ENCODE assay signal across 8 cellular contexts in the genomic region with DNA sequence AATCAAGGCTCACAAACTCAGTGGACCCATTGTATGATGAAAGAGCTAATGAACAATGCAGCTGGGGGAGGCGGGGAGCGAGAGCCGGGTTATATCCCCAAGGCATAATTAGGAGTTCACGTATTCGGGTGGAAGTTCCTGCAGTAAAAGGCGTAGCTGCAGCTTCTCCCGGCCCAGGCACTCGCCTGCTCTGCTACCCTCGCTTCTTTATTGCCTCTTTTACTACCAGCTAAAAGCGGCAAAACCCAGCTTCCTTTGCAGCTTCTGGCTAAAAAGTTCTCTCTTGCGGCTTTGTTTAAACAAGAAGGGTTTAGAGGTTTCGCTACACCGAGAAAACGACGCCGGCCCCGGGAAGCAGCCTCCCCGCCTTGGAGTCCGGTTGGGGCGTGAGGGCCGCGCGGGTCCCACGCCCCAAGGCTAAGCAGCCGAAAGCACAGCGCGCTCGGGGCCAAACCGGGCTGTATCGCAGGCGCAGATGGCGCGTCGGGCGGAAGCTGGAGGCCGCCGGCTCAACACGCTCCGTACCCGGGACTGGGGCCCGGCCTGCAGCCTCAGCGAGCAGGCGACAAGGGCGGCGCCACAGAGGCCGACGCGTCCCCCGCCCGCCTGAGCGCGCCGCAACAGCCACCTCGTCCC. TPM values are rescaled to one million over a fixed set of nuclear protein-coding genes. Genes with fewer than 3 reads are reported as not detected.
DNase-seq lines count a peak whose midpoint lies in the region; ATAC-seq, FAIRE-seq and TF ChIP-seq lines count a peak whose summit lies in the region.

No MANE protein-coding gene starts in this region.

- no peak for TF ChIP-seq EP300 in GM12878 (IDR thresholded peaks at IDR 0.05; ENCODE audit: borderline replicate concordance in 1 of 2, control insufficient read depth in 1 of 2, low read depth in 2 of 2, low read length in 2 of 2)

- no peaks in the 10 kb centered on the region for H3K9me2 ChIP-seq in OCI-LY7 (ENCODE audit: insufficient read depth, low read length)

- H3K36me3 ChIP-seq in OCI-LY7 (ENCODE audit: insufficient read depth, low read length) (peaks cover 53% of the 10 kb centered on the region), GM12878 (ENCODE audit: control insufficient read depth in 2 of 2, insufficient read depth in 2 of 2, low read length in 1 of 2) (peaks cover 0 to 4% of the 10 kb centered on the region in 2 experiments; a peak in 1 of 4 replicates), psoas muscle (ENCODE audit: insufficient read depth in 1 of 2, low read depth in 1 of 2) (peaks cover 0 to 7% of the 10 kb centered on the region in 2 donors)

- peak overlapping the region; percentile 97 for H3K27ac ChIP-seq in OCI-LY7 (ENCODE audit: low read depth, low read length, poor library complexity, severe bottlenecking)
- peak overlapping the region; percentile 96 for H3K27ac ChIP-seq in GM12878 (ENCODE audit: control insufficient read depth, insufficient read depth)
- peak overlapping the region; percentile 100 for H3K27ac ChIP-seq in psoas muscle

- peak; percentile 84 for TF ChIP-seq POLR2A in GM12878 (IDR thresholded peaks at IDR 0.05; ENCODE audit: low read depth, low read length)

- RAD21 ChIA-PET in GM12878 (lab: Charles Lee; ENCODE audit: unreplicated experiment), result interaction anchor here (1.4 to 2.6 kb wide), 4 partner anchors 51 to 65 kb away, joined by 4 to 11 read pairs (median 8); partner anchors contain the start of gene RMND1

- CTCF ChIA-PET in OCI-LY7 (lab: Charles Lee; ENCODE audit: unreplicated experiment), result interaction anchor here (0.6 kb wide), 1 partner anchor 16 kb away, joined by 3 read pairs; no protein-coding TSS in a partner anchor
- CTCF ChIA-PET in GM12878 (lab: Yijun Ruan, JAX), result interaction anchor here (0.9 to 1.6 kb wide), 4 partner anchors 9 to 48 kb away, joined by 3 to 5 read pairs (median 3); no protein-coding TSS in a partner anchor

- H2AFZ ChIP-seq in OCI-LY7 (ENCODE audit: low read length) (peak overlapping the region; percentile 16; the same call in 1 of the 2 replicates), GM12878 (ENCODE audit: control insufficient read depth, low read depth, low read length) (peak overlapping the region; percentile 71)

- BruUV-seq in OCI-LY7 (replicated peaks; lab: Mats Ljungman, UMichigan) (no TSS peak), GM12878 (replicated peaks; lab: Mats Ljungman, UMichigan) (no TSS peak)

- H3K4me3 ChIP-seq in OCI-LY7 (ENCODE audit: low read depth, low read length, poor library complexity, severe bottlenecking) (peak overlapping the region; percentile 99), GM12878 (peak overlapping the region; percentile 81), psoas muscle (peak overlapping the region; percentile 97)

- no peak for FAIRE-seq in GM12878 (lab: Jason Lieb, UNC)

- peak; percentile 76 for DNase-seq in ELR (ENCODE audit: low read depth)
- DNase-seq in OCI-LY7 (ENCODE audit: low spot score), result peak; percentile 65
- no peak for DNase-seq in GM12878 (ENCODE audit: low read depth, low spot score)
- peak; percentile 66 to 72 for DNase-seq in hippocampal formation (lab: John Stamatoyannopoulos, UW)
- DNase-seq in psoas muscle, result peak; percentile 65 to 80
- DNase-seq in ecto neural progenitor cell (ENCODE audit: low spot score), result no peak

- POLR2A ChIA-PET in OCI-LY7 (lab: Charles Lee) (interaction anchor here (0.5 to 1.7 kb wide), 11 partner anchors 13 to 850 kb away, joined by 3 to 6 read pairs (median 3); partner anchors contain the start of gene RMND1), GM12878 (lab: Charles Lee) (interaction anchor here (0.5 to 2.4 kb wide), 11 partner anchors 9 to 302 kb away, joined by 3 to 23 read pairs (median 4); partner anchors contain the start of gene RMND1)

- under 1% methylated on average over 40 of the region's 54 CpGs for WGBS in GM12878 (ENCODE audit: insufficient coverage, insufficient replicate concordance, low lambda C conversion rate, missing lambda C conversion rate)
- WGBS in psoas muscle, 3 donors, result 0 to 1% (median 0%) methylated on average over 52 to 54 of the region's 54 CpGs

- peak overlapping the region; percentile 99 for H3K9ac ChIP-seq in GM12878 (ENCODE audit: control insufficient read depth, insufficient read depth, low read length)

- H3K27me3 ChIP-seq in GM12878 (replicated peaks in 1 of 2; ENCODE audit: control insufficient read depth in 2 of 2, insufficient read depth in 2 of 2, low read length in 1 of 2) (no peaks in the 10 kb centered on the region), psoas muscle (ENCODE audit: insufficient read depth in 3 of 3, low read length in 2 of 3) (no peaks in the 10 kb centered on the region)

- no peak for TF ChIP-seq CTCF in OCI-LY7 (conservative IDR thresholded peaks at IDR 0.05; ENCODE audit: low read length)
- TF ChIP-seq CTCF in GM12878 (IDR thresholded peaks at IDR 0.05 in 2 of 3, conservative IDR thresholded peaks at IDR 0.05 in 1 of 3; ENCODE audit: control insufficient read depth in 2 of 3, extremely low read depth in 1 of 3, insufficient read depth in 1 of 3, low read depth in 3 of 3, low read length in 3 of 3), result no peak
- TF ChIP-seq CTCF in psoas muscle (IDR thresholded peaks at IDR 0.05), result no peak

- in situ Hi-C loops in GM12878 (cut with MboI), result no loop called here

- H3K4me2 ChIP-seq in OCI-LY7 (ENCODE audit: low read length) (peak overlapping the region; percentile 91), GM12878 (ENCODE audit: control insufficient read depth, insufficient read depth) (peak overlapping the region; percentile 86)

- intact Hi-C loops in OCI-LY7 (cut with micrococcal nuclease; ENCODE audit: unreplicated experiment), result loop anchor here (1.0 to 5.0 kb wide), 3 partner anchors 63 to 1593 kb away; partner anchors contain the start of genes FBXO5 and RMND1
- intact Hi-C loops in GM12878 (cut with micrococcal nuclease; ENCODE audit: unreplicated experiment), result loop anchor here (1.0 to 5.0 kb wide), 3 partner anchors 63 to 1593 kb away; partner anchors contain the start of genes FBXO5 and RMND1
- intact Hi-C loops in psoas muscle (cut with DNase I), result loop anchor here (2.0 to 5.0 kb wide), 2 partner anchors 63 kb away; partner anchors contain the start of gene RMND1 (in 2 of the 2)

- H3K4me1 ChIP-seq in OCI-LY7 (ENCODE audit: insufficient read depth, low read length, poor library complexity, severe bottlenecking), result peaks cover 55% of the 10 kb centered on the region
- H3K4me1 ChIP-seq in GM12878 (ENCODE audit: control insufficient read depth, insufficient read depth, low read length), result peaks cover 29% of the 10 kb centered on the region
- peaks cover 47% of the 10 kb centered on the region for H3K4me1 ChIP-seq in psoas muscle

- H3K79me2 ChIP-seq in OCI-LY7 (ENCODE audit: insufficient read depth, low read depth, low read length) (peaks cover 81% of the 10 kb centered on the region), GM12878 (ENCODE audit: control insufficient read depth, insufficient read depth, low read length) (peaks cover 87% of the 10 kb centered on the region)

- H3K9me3 ChIP-seq in OCI-LY7 (ENCODE audit: low read length), result no peaks in the 10 kb centered on the region
- no peaks in the 10 kb centered on the region for H3K9me3 ChIP-seq in GM12878 (replicated peaks; ENCODE audit: control insufficient read depth, insufficient read depth, low read length)
- no peaks in the 10 kb centered on the region for H3K9me3 ChIP-seq in psoas muscle

- TF ChIP-seq RAD21 in GM12878 (IDR thresholded peaks at IDR 0.05; ENCODE audit: insufficient read depth, low read depth, low read length), result no peak

- peaks cover 23% of the 10 kb centered on the region for H4K20me1 ChIP-seq in OCI-LY7 (ENCODE audit: insufficient read depth, low read length)
- H4K20me1 ChIP-seq in GM12878 (ENCODE audit: control insufficient read depth, insufficient read depth), result 0 out of 2 replicates have a peak, but pooled peaks cover 6% of the 10 kb centered on the region

- ATAC-seq in GM21360 (IDR thresholded peaks at IDR 0.05; ENCODE audit: unreplicated experiment), result peak; percentile 56
- peak; percentile 52 for ATAC-seq in HG03565 (IDR thresholded peaks at IDR 0.05; ENCODE audit: unreplicated experiment)
- peak; percentile 80 for ATAC-seq in GM12878
- ATAC-seq in psoas muscle, result peak in 1 of 4 donors; percentile 23

- SMC1A ChIA-PET in GM12878 (lab: Charles Lee; ENCODE audit: uncharacterized antibody, unreplicated experiment), result interaction anchor here (1.0 to 2.1 kb wide), 4 partner anchors 9 to 62 kb away, joined by 3 to 9 read pairs (median 4); partner anchors contain the start of gene RMND1

TF ChIP-seq in GM12878, 131 proteins besides CTCF, POLR2A, EP300 and RAD21 (continues in another document):
- TF ChIP-seq SMAD5 (IDR thresholded peaks at IDR 0.05; ENCODE audit: low read depth) (0 out of 2 replicates have a peak, but pooled peaks have one; percentile 22), TCF3 (IDR thresholded peaks at IDR 0.05; ENCODE audit: borderline replicate concordance, insufficient read depth, low read depth, low read length) (0 out of 2 replicates have a peak, but pooled peaks have one; percentile 19), NR2F1 (conservative IDR thresholded peaks at IDR 0.05) (peak; percentile 32; the same call in 1 of the 2 replicates), LARP7 (IDR thresholded peaks at IDR 0.05) (peak; percentile 83), SIN3A (IDR thresholded peaks at IDR 0.05; ENCODE audit: low read depth, low read length) (peak; percentile 16; the same call in 1 of the 2 replicates), POLR2AphosphoS5 (IDR thresholded peaks at IDR 0.05; ENCODE audit: low read length) (peak; percentile 90), CREB1 (IDR thresholded peaks at IDR 0.05; ENCODE audit: low read depth) (peak; percentile 11; the same call in 1 of the 2 replicates)

RNA-seq across cellular contexts. Expression of gene ZBTB2, which starts 1.6 kb away (rescaled TPM):
- 16.4 and 17.0 TPM in 2 replicates for total RNA-seq in OCI-LY7 (2014; rRNA removed; shearing (Covaris generic))
- total RNA-seq in OCI-LY7 (2022) (17.0 and 18.4 TPM in 2 replicates), GM12878 (2014; rRNA removed) (17.6 and 20.9 TPM in 2 replicates), GM12878 (2014; rRNA removed; fragmentation: Illumina TruSeq; extraction: Trizol) (16.5 and 18.6 TPM in 2 replicates), GM12878 (2021) (14.5 and 14.7 TPM in 2 replicates), psoas muscle (10 to 100 TPM in 2 of 4 donors, 1 to 10 TPM in 2; 7.9 to 14.7 (median 10.8) TPM)
- total RNA-seq in GM12878 (2013; cell fraction: nucleolus; rRNA removed), result 6.0 and 6.1 TPM in 2 replicates
- polyA plus RNA-seq in GM12878 (2011; ENCODE audit: low read depth), result 10.2 TPM
- polyA plus RNA-seq in GM12878 (2011; rRNA removed) (19.4 and 20.9 TPM in 2 replicates), GM12878 (2014; fragmentation: Illumina TruSeq; extraction: Trizol) (21.9 and 23.5 TPM in 2 replicates), GM12878 (2014; fragmentation: Nextera tagmentation; extraction: Ambion mirVana) (1 to 10 TPM; 4.2 to 5.4 TPM), GM12878 (2014; rRNA removed) (12.7 and 13.3 TPM in 2 replicates), GM12878 (2016; fragmentation: Nextera tagmentation; extraction: Ambion mirVana) (10 to 100 TPM; 14.4 to 15.4 TPM), psoas muscle (1 to 10 TPM; 7.1 to 9.6 (median 9.5) TPM)
- 19.2 and 19.7 TPM in 2 replicates for polyA plus RNA-seq in GM12878 (2011; cell fraction: cytosol; rRNA removed)
- 7.8 and 8.2 TPM in 2 replicates for polyA plus RNA-seq in GM12878 (2011; cell fraction: nucleus; rRNA removed)
- 13.6 and 15.6 TPM in 2 replicates for polyA plus RNA-seq in GM12878 (2012)
- 30.5 and 31.1 TPM in 2 replicates for polyA minus RNA-seq in GM12878 (2011; rRNA and poly(A)+ RNA removed)
- polyA minus RNA-seq in GM12878 (2011; cell fraction: cytosol; rRNA and poly(A)+ RNA removed), result 8.3 and 8.9 TPM in 2 replicates
- polyA minus RNA-seq in GM12878 (2011; cell fraction: nucleus; rRNA and poly(A)+ RNA removed), result 2.8 and 6.3 TPM in 2 replicates

Comparison
In these comparisons a context has a peak if more than half of its experiments do, and no peak if none do; other contexts are left out.
1. DNase-seq: peak in ELR (single experiment), OCI-LY7 (single experiment), hippocampal formation (2 of 2) and psoas muscle (2 of 2); none in GM12878 (single experiment) and ecto neural progenitor cell (single experiment).
2. Peak in every context shown above with its lines, with median percentiles within 50 percentile points of each other: H3K27ac ChIP-seq and H3K4me3 ChIP-seq.